ENCODE assay signal across 1 cellular context in genomic region chr1:110714419-110715107, GRCh38.
TF ChIP-seq lines count a peak whose summit lies in the region.

No MANE protein-coding gene starts in this region.

TF ChIP-seq in K562, 482 proteins besides CTCF, POLR2A, EP300 and RAD21 (continued from another document and continues in another):
- no peak for TF ChIP-seq NR0B1 (IDR thresholded peaks at IDR 0.05; ENCODE audit: partially characterized antibody)
- no peak for TF ChIP-seq ZFX (CRISPR knock-in tag; IDR thresholded peaks at IDR 0.05)
- peak; percentile 43 for TF ChIP-seq TCF3 (CRISPR knock-in tag; IDR thresholded peaks at IDR 0.05)
- TF ChIP-seq MAFG (tag; conservative IDR thresholded peaks at IDR 0.05), result peak; percentile 74; the same call in 1 of the 2 replicates
- no peak for TF ChIP-seq GATA2 (CRISPR knock-in tag; IDR thresholded peaks at IDR 0.05)
- no peak for TF ChIP-seq MTF1 (CRISPR knock-in tag; IDR thresholded peaks at IDR 0.05; ENCODE audit: borderline replicate concordance)
- peak; percentile 7 for TF ChIP-seq MEIS2 (IDR thresholded peaks at IDR 0.05; ENCODE audit: partially characterized antibody)
- TF ChIP-seq ZNF589 (CRISPR knock-in tag; IDR thresholded peaks at IDR 0.05; ENCODE audit: low read depth), result no peak
- peak; percentile 66 for TF ChIP-seq CBFA2T2 (conservative IDR thresholded peaks at IDR 0.05)
- TF ChIP-seq ZNF830 (CRISPR knock-in tag; IDR thresholded peaks at IDR 0.05), result no peak
- TF ChIP-seq CBX8 (IDR thresholded peaks at IDR 0.05; ENCODE audit: borderline replicate concordance, extremely low read depth, low read depth, low read length, poor library complexity, severe bottlenecking), result no peak
- TF ChIP-seq IRF9 (tag; IDR thresholded peaks at IDR 0.05), result no peak
- TF ChIP-seq ZNF431 (CRISPR knock-in tag; IDR thresholded peaks at IDR 0.05), result no peak
- no peak for TF ChIP-seq CC2D1A (IDR thresholded peaks at IDR 0.05)
- no peak for TF ChIP-seq ZNF398 (CRISPR knock-in tag; IDR thresholded peaks at IDR 0.05)
- no peak for TF ChIP-seq CHCHD3 (CRISPR knock-in tag; IDR thresholded peaks at IDR 0.05)
- no peak for TF ChIP-seq PBX2 (CRISPR knock-in tag; IDR thresholded peaks at IDR 0.05; ENCODE audit: low read depth)
- TF ChIP-seq PBX2 (tag; conservative IDR thresholded peaks at IDR 0.05; ENCODE audit: low read depth), result no peak; the same call in 1 of the 2 replicates
- TF ChIP-seq ZSCAN29 (IDR thresholded peaks at IDR 0.05), result no peak
- TF ChIP-seq SRSF7 (optimal IDR thresholded peaks at IDR 0.05; ENCODE audit: low read depth, low read length), result no peak
- TF ChIP-seq PHTF2 (CRISPR knock-in tag; IDR thresholded peaks at IDR 0.05), result no peak
- no peak for TF ChIP-seq TEAD2 (tag; IDR thresholded peaks at IDR 0.05)
- no peak for TF ChIP-seq CHD7 (IDR thresholded peaks at IDR 0.05; ENCODE audit: low read depth, low read length)
- no peak for TF ChIP-seq THAP12 (CRISPR knock-in tag; IDR thresholded peaks at IDR 0.05)
- TF ChIP-seq ZNF717 (CRISPR knock-in tag; IDR thresholded peaks at IDR 0.05), result no peak
- TF ChIP-seq CUX1 (CRISPR knock-in tag; IDR thresholded peaks at IDR 0.05), result no peak
- no peak for TF ChIP-seq CHD1 (IDR thresholded peaks at IDR 0.05; ENCODE audit: low read length)
- no peak for TF ChIP-seq ZBED1 (IDR thresholded peaks at IDR 0.05)
- peak; percentile 53; the same call in 1 of the 2 replicates for TF ChIP-seq MTA2 (IDR thresholded peaks at IDR 0.05; ENCODE audit: low read depth)
- no peak for TF ChIP-seq CCNT2 (IDR thresholded peaks at IDR 0.05; ENCODE audit: borderline replicate concordance, extremely low read depth, insufficient read length, low read depth, low read length)
- TF ChIP-seq ZNF324 (CRISPR knock-in tag; IDR thresholded peaks at IDR 0.05), result no peak
- TF ChIP-seq TRIM28 (IDR thresholded peaks at IDR 0.05), result no peak
- TF ChIP-seq KLF16 (IDR thresholded peaks at IDR 0.05), result no peak
- TF ChIP-seq MXI1 (IDR thresholded peaks at IDR 0.05; ENCODE audit: low read depth, low read length), result no peak
